2 cellular contexts compared by ENCODE assay signal in genomic region chrX:123728554-123728953, GRCh38.
TF ChIP-seq lines count a peak whose summit lies in the region.

No MANE protein-coding gene starts in this region.

TF ChIP-seq in HepG2, 621 proteins besides CTCF, POLR2A, EP300 and RAD21:
- TF ChIP-seq AHR (CRISPR knock-in tag; IDR thresholded peaks at IDR 0.05) (no peak), FOXJ3 (CRISPR knock-in tag; IDR thresholded peaks at IDR 0.05; ENCODE audit: borderline replicate concordance) (no peak), ZNF614 (CRISPR knock-in tag; IDR thresholded peaks at IDR 0.05; ENCODE audit: borderline replicate concordance) (no peak), TFAP4 (IDR thresholded peaks at IDR 0.05; ENCODE audit: borderline replicate concordance, low read depth) (no peak), ZNF891 (CRISPR knock-in tag; IDR thresholded peaks at IDR 0.05) (no peak), SSRP1 (CRISPR knock-in tag; IDR thresholded peaks at IDR 0.05) (no peak), KLF15 (CRISPR knock-in tag; IDR thresholded peaks at IDR 0.05; ENCODE audit: borderline replicate concordance) (no peak), CEBPB (IDR thresholded peaks at IDR 0.05; ENCODE audit: borderline replicate concordance, low read depth, low read length) (no peak), THAP11 (CRISPR knock-in tag; IDR thresholded peaks at IDR 0.05) (no peak), HMGXB4 (CRISPR knock-in tag; IDR thresholded peaks at IDR 0.05; ENCODE audit: borderline replicate concordance in 1 of 2, low read depth in 1 of 2) (no peak), ZIK1 (CRISPR knock-in tag; IDR thresholded peaks at IDR 0.05; ENCODE audit: borderline replicate concordance, low read depth) (no peak), CREM (IDR thresholded peaks at IDR 0.05) (no peak), CREM (CRISPR knock-in tag; IDR thresholded peaks at IDR 0.05) (no peak)
TF ChIP-seq in HepG2: peak in this region for 0.

TF ChIP-seq in GM12878, 131 proteins besides CTCF, POLR2A, EP300 and RAD21:
- no peak for TF ChIP-seq FOXM1 (IDR thresholded peaks at IDR 0.05; ENCODE audit: low read depth, low read length)
- TF ChIP-seq ZBTB40 (IDR thresholded peaks at IDR 0.05; ENCODE audit: borderline replicate concordance), result peak; percentile 58; the same call in 1 of the 2 replicates
- TF ChIP-seq ASH2L (IDR thresholded peaks at IDR 0.05; ENCODE audit: borderline replicate concordance, low read depth), result no peak
TF ChIP-seq in GM12878: peak in this region for 1.
